In genomic region chr20:19620471-19620870, GRCh38 we compare ENCODE assay signal across 1 cellular context.
TF ChIP-seq lines count a peak whose summit lies in the region.

No MANE protein-coding gene starts in this region.

TF ChIP-seq in GM23338, 12 proteins besides CTCF, POLR2A, EP300 and RAD21 (continued from another document):
- TF ChIP-seq, protein P1, sequence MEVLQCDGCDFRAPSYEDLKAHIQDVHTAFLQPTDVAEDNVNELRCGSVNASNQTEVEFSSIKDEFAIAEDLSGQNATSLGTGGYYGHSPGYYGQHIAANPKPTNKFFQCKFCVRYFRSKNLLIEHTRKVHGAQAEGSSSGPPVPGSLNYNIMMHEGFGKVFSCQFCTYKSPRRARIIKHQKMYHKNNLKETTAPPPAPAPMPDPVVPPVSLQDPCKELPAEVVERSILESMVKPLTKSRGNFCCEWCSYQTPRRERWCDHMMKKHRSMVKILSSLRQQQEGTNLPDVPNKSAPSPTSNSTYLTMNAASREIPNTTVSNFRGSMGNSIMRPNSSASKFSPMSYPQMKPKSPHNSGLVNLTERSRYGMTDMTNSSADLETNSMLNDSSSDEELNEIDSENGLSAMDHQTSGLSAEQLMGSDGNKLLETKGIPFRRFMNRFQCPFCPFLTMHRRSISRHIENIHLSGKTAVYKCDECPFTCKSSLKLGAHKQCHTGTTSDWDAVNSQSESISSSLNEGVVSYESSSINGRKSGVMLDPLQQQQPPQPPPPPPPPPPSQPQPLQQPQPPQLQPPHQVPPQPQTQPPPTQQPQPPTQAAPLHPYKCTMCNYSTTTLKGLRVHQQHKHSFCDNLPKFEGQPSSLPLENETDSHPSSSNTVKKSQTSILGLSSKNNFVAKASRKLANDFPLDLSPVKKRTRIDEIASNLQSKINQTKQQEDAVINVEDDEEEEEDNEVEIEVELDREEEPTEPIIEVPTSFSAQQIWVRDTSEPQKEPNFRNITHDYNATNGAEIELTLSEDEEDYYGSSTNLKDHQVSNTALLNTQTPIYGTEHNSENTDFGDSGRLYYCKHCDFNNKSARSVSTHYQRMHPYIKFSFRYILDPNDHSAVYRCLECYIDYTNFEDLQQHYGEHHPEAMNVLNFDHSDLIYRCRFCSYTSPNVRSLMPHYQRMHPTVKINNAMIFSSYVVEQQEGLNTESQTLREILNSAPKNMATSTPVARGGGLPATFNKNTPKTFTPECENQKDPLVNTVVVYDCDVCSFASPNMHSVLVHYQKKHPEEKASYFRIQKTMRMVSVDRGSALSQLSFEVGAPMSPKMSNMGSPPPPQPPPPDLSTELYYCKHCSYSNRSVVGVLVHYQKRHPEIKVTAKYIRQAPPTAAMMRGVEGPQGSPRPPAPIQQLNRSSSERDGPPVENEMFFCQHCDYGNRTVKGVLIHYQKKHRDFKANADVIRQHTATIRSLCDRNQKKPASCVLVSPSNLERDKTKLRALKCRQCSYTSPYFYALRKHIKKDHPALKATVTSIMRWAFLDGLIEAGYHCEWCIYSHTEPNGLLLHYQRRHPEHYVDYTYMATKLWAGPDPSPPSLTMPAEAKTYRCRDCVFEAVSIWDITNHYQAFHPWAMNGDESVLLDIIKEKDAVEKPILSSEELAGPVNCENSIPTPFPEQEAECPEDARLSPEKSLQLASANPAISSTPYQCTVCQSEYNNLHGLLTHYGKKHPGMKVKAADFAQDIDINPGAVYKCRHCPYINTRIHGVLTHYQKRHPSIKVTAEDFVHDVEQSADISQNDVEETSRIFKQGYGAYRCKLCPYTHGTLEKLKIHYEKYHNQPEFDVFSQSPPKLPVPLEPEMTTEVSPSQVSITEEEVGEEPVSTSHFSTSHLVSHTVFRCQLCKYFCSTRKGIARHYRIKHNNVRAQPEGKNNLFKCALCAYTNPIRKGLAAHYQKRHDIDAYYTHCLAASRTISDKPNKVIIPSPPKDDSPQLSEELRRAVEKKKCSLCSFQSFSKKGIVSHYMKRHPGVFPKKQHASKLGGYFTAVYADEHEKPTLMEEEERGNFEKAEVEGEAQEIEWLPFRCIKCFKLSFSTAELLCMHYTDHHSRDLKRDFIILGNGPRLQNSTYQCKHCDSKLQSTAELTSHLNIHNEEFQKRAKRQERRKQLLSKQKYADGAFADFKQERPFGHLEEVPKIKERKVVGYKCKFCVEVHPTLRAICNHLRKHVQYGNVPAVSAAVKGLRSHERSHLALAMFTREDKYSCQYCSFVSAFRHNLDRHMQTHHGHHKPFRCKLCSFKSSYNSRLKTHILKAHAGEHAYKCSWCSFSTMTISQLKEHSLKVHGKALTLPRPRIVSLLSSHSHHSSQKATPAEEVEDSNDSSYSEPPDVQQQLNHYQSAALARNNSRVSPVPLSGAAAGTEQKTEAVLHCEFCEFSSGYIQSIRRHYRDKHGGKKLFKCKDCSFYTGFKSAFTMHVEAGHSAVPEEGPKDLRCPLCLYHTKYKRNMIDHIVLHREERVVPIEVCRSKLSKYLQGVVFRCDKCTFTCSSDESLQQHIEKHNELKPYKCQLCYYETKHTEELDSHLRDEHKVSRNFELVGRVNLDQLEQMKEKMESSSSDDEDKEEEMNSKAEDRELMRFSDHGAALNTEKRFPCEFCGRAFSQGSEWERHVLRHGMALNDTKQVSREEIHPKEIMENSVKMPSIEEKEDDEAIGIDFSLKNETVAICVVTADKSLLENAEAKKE (CRISPR knock-in tag; IDR thresholded peaks at IDR 0.05) = peak; percentile 96
TF ChIP-seq in GM23338: peak in this region for 2.
